In the genomic region with DNA sequence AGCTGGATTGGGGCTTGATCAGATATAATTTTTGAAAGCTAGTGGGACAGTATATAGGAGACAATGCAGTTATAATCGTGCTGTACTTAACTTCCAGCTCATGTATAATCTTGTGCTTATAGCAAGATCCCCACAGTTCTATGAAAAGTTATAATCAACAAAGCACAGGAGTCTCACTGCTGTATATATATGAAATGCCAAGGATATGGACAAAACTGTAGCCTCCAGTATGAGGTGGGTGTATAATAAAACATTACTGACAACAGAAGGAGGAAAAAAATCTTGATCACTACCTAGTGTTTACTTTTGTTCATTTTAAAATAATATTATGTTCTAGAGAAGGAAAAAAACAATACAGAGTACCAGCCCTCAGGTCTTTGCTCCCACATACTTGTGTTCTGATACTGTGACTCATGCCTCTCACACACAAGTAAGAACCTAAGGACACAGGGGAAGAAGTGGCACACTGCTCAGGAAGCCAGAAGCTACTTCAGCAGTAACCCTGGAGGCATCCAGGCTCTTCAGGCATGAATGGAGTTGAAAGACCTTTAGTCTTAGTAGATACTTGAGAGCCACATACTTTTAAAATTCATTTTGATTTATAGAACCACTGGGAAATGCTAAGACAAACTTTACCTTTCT, we compare ENCODE assay signal across 15 cellular contexts.
DNase-seq lines count a peak whose midpoint lies in the region; ATAC-seq, FAIRE-seq and TF ChIP-seq lines count a peak whose summit lies in the region.
"Had no signal": no experiment of that assay in that cellular context is flagged by ENCODE, and none has a peak within 500 bp of the region (broad histone marks: within the 10 kb centered on the region; RNA-seq: fewer than 3 reads in every experiment).

No MANE protein-coding gene starts in this region.

- intact Hi-C loops in PC-9 (cut with micrococcal nuclease; ENCODE audit: unreplicated experiment) (no loop called here), endothelial cell of umbilical vein (cut with micrococcal nuclease) (no loop called here)

- H3K4me2 ChIP-seq in PC-9: peak overlapping the region; percentile 5; the same call in 1 of the 2 replicates
- H3K4me2 ChIP-seq in endothelial cell of umbilical vein (ENCODE audit: insufficient read depth, low read length): peak overlapping the region; percentile 31
- no peak overlapping the region for H3K4me2 ChIP-seq in mesenchymal stem cell (ENCODE audit: low read length, poor library complexity, severe bottlenecking)

- peak; percentile 89 for DNase-seq in DMS79 treated with DMSO at 0.1 percent for 48 hours (lab: John Stamatoyannopoulos, UW)
- peak; percentile 37 to 64 for DNase-seq in PC-9
- DNase-seq in endothelial cell of umbilical vein (ENCODE audit: low read depth, low spot score): peak; percentile 73
- DNase-seq in mesenchymal stem cell: peak; percentile 26
- DNase-seq in activated CD8-positive, alpha-beta memory T cell treated with anti-CD3 and anti-CD28 coated beads, Interleukin-2, amount 10 ng/mL, durations not matched to agents 7 days and 5 days: no peak
- no peak for DNase-seq in 8988T
- DNase-seq in cerebellar nuclear complex (lab: John Stamatoyannopoulos, UW): no peak
- DNase-seq: activated CD4-positive, CD25-positive, alpha-beta regulatory T cell; NCI-H2171; Peyer's patch had no signal

- H3K79me1 ChIP-seq in mesenchymal stem cell (replicated peaks; ENCODE audit: low read length, poor library complexity, severe bottlenecking): peaks cover 2% of the 10 kb centered on the region

- no peaks in the 10 kb centered on the region for H4K20me1 ChIP-seq in PC-9 (ENCODE audit: insufficient read depth)
- no peaks in the 10 kb centered on the region for H4K20me1 ChIP-seq in endothelial cell of umbilical vein (replicated peaks; ENCODE audit: control insufficient read depth, extremely low read depth, insufficient read depth, low read length)

- no peak overlapping the region for H3K14ac ChIP-seq in mesenchymal stem cell (ENCODE audit: low read length in 2 of 2)

- H2BK5ac ChIP-seq in mesenchymal stem cell (ENCODE audit: low read depth, low read length, poor library complexity, severe bottlenecking): no peak overlapping the region

- TF ChIP-seq POLR2A in endothelial cell of umbilical vein (IDR thresholded peaks at IDR 0.05; ENCODE audit: low read depth, low read length): no peak

- H3K23ac ChIP-seq in mesenchymal stem cell (ENCODE audit: low read length in 2 of 2): no peak overlapping the region

- H3K4me1 Mint-ChIP-seq in activated CD8-positive, alpha-beta memory T cell treated with anti-CD3 and anti-CD28 coated beads, Interleukin-2, amount 10 ng/mL, durations not matched to agents 7 days and 5 days: no peaks in the 10 kb centered on the region

- no peak overlapping the region for H2AK5ac ChIP-seq in mesenchymal stem cell (ENCODE audit: low read length, severe bottlenecking)

- H3K9ac ChIP-seq in endothelial cell of umbilical vein (replicated peaks; ENCODE audit: extremely low read depth, insufficient read depth, low read length) (no peak overlapping the region), mesenchymal stem cell (ENCODE audit: low read length) (no peak overlapping the region)

- H2AFZ ChIP-seq in PC-9 (no peak overlapping the region), endothelial cell of umbilical vein (ENCODE audit: low read depth, low read length) (no peak overlapping the region), mesenchymal stem cell (ENCODE audit: low read depth, low read length) (no peak overlapping the region)

- no peak for ATAC-seq in activated CD8-positive, alpha-beta memory T cell treated with anti-CD3 and anti-CD28 coated beads, Interleukin-2, amount 10 ng/mL, durations not matched to agents 7 days and 5 days
- no peak for ATAC-seq in HG03565 (IDR thresholded peaks at IDR 0.05; ENCODE audit: unreplicated experiment)
- ATAC-seq: sciatic nerve had no signal

- no peaks in the 10 kb centered on the region for H3K27me3 Mint-ChIP-seq in activated CD8-positive, alpha-beta memory T cell treated with anti-CD3 and anti-CD28 coated beads, Interleukin-2, amount 10 ng/mL, durations not matched to agents 7 days and 5 days

- no peaks in the 10 kb centered on the region for H3K79me2 ChIP-seq in PC-9 (ENCODE audit: low read depth)
- peaks cover 4% of the 10 kb centered on the region for H3K79me2 ChIP-seq in endothelial cell of umbilical vein (ENCODE audit: control insufficient read depth, insufficient read depth, low read length)

- H3K27me3 ChIP-seq in PC-9 (ENCODE audit: insufficient read depth, low read depth): no peaks in the 10 kb centered on the region
- H3K27me3 ChIP-seq in endothelial cell of umbilical vein (ENCODE audit: control insufficient read depth in 2 of 2, insufficient read depth in 2 of 2, low read length in 2 of 2): no peaks in the 10 kb centered on the region
- H3K27me3 ChIP-seq in mesenchymal stem cell (ENCODE audit: control insufficient read depth in 1 of 2, insufficient read depth in 1 of 2, low read length in 2 of 2): no peaks in the 10 kb centered on the region
- H3K27me3 ChIP-seq: Peyer's patch, upper lobe of left lung had no signal

- no peaks in the 10 kb centered on the region for H3F3A ChIP-seq in PC-9 (ENCODE audit: insufficient read depth, low read depth)

- H4K8ac ChIP-seq in mesenchymal stem cell (ENCODE audit: low read length): no peak overlapping the region

- no peaks in the 10 kb centered on the region for H3K9me3 Mint-ChIP-seq in activated CD8-positive, alpha-beta memory T cell treated with anti-CD3 and anti-CD28 coated beads, Interleukin-2, amount 10 ng/mL, durations not matched to agents 7 days and 5 days (ENCODE audit: low read depth)

- H3K27ac ChIP-seq in PC-9: peak overlapping the region; percentile 25; the same call in 1 of the 2 replicates
- H3K27ac ChIP-seq in endothelial cell of umbilical vein (ENCODE audit: insufficient read depth, low read depth, low read length): peak overlapping the region; percentile 54
- no peak overlapping the region for H3K27ac ChIP-seq in mesenchymal stem cell (ENCODE audit: low read length, poor library complexity, severe bottlenecking)
- H3K27ac ChIP-seq: Peyer's patch, upper lobe of left lung had no signal

- POLR2A ChIA-PET in PC-9 (lab: Charles Lee; ENCODE audit: unreplicated experiment) (no interaction called here), endothelial cell of umbilical vein (lab: Charles Lee) (no interaction called here)

- no peak overlapping the region for H3K4me3 ChIP-seq in PC-9
- no peak overlapping the region for H3K4me3 ChIP-seq in endothelial cell of umbilical vein (replicated peaks in 1 of 3; ENCODE audit: insufficient read depth in 1 of 3, low read depth in 1 of 3, low read length in 3 of 3)
- H3K4me3 ChIP-seq in mesenchymal stem cell (ENCODE audit: insufficient read depth in 1 of 2, low read depth in 1 of 2, low read length in 2 of 2): no peak overlapping the region
- H3K4me3 ChIP-seq: Peyer's patch, upper lobe of left lung had no signal

- H3K36me3 Mint-ChIP-seq in activated CD8-positive, alpha-beta memory T cell treated with anti-CD3 and anti-CD28 coated beads, Interleukin-2, amount 10 ng/mL, durations not matched to agents 7 days and 5 days: no peaks in the 10 kb centered on the region
- H3K36me3 Mint-ChIP-seq: CD14-positive monocyte had no signal

- H4K91ac ChIP-seq in mesenchymal stem cell (ENCODE audit: low read length): no peak overlapping the region

- H3K4me1 ChIP-seq in PC-9 (replicated peaks; ENCODE audit: insufficient read depth): peaks cover 10% of the 10 kb centered on the region; the same call in 1 of the 2 replicates
- H3K4me1 ChIP-seq in endothelial cell of umbilical vein (ENCODE audit: control insufficient read depth, extremely low read depth, insufficient read depth, low read length): peaks cover 43% of the 10 kb centered on the region
- no peaks in the 10 kb centered on the region for H3K4me1 ChIP-seq in mesenchymal stem cell (ENCODE audit: control insufficient read depth, insufficient read depth, low read depth, low read length)
- H3K4me1 ChIP-seq: Peyer's patch, upper lobe of left lung had no signal

- H3K36me3 ChIP-seq in PC-9 (ENCODE audit: low read depth) (no peaks in the 10 kb centered on the region), endothelial cell of umbilical vein (ENCODE audit: control insufficient read depth in 2 of 2, extremely low read depth in 1 of 2, insufficient read depth in 2 of 2, low read length in 2 of 2) (peaks cover 2 to 8% of the 10 kb centered on the region in 2 experiments), mesenchymal stem cell (ENCODE audit: control insufficient read depth in 1 of 2, insufficient read depth in 2 of 2, low read depth in 1 of 2, low read length in 2 of 2) (peaks cover 0 to 3% of the 10 kb centered on the region in 2 experiments)
- H3K36me3 ChIP-seq: Peyer's patch had no signal

- no peak overlapping the region for H3K18ac ChIP-seq in mesenchymal stem cell (ENCODE audit: low read depth in 1 of 2, low read length in 2 of 2)

- H2BK120ac ChIP-seq in mesenchymal stem cell (ENCODE audit: low read depth, low read length): no peak overlapping the region

- H3K9me3 ChIP-seq in PC-9 (ENCODE audit: insufficient read depth, low read depth): no peaks in the 10 kb centered on the region
- H3K9me3 ChIP-seq in endothelial cell of umbilical vein (replicated peaks; ENCODE audit: control insufficient read depth, insufficient read depth, low read length): no peaks in the 10 kb centered on the region
- H3K9me3 ChIP-seq in mesenchymal stem cell (ENCODE audit: control insufficient read depth, low read length): no peaks in the 10 kb centered on the region
- H3K9me3 ChIP-seq: Peyer's patch, upper lobe of left lung had no signal

- TF ChIP-seq CTCF in PC-9 (conservative IDR thresholded peaks at IDR 0.05) (no peak), endothelial cell of umbilical vein (IDR thresholded peaks at IDR 0.05; ENCODE audit: extremely low read depth in 1 of 2, insufficient read depth in 1 of 2, low read depth in 1 of 2, low read length in 2 of 2) (no peak)

- H3K9me1 ChIP-seq in endothelial cell of umbilical vein (replicated peaks; ENCODE audit: control insufficient read depth, extremely low read depth, insufficient read depth, low read length): no peaks in the 10 kb centered on the region

- no peak overlapping the region for H2BK15ac ChIP-seq in mesenchymal stem cell (ENCODE audit: low read depth, poor library complexity, severe bottlenecking)

- FAIRE-seq in endothelial cell of umbilical vein (lab: Jason Lieb, UNC): peak; percentile 92
- FAIRE-seq: colon had no signal

- no peak overlapping the region for H3K27ac Mint-ChIP-seq in activated CD8-positive, alpha-beta memory T cell treated with anti-CD3 and anti-CD28 coated beads, Interleukin-2, amount 10 ng/mL, durations not matched to agents 7 days and 5 days
- H3K27ac Mint-ChIP-seq: CD14-positive monocyte had no signal

- BruUV-seq in PC-9 (replicated peaks; lab: Mats Ljungman, UMichigan) (no TSS peak), endothelial cell of umbilical vein (replicated peaks; lab: Mats Ljungman, UMichigan) (no TSS peak)

- H3K9me2 ChIP-seq in PC-9 (ENCODE audit: insufficient read depth): no peaks in the 10 kb centered on the region

- no peak overlapping the region for H2BK12ac ChIP-seq in mesenchymal stem cell (ENCODE audit: low read length in 2 of 2)

- dilution Hi-C loops in endothelial cell of umbilical vein (cut with MboI; ENCODE audit: extremely low pct_ligation_motif_present, low sequenced_read_pairs): no loop called here

- no CpG with 5 or more reads among the region's 1 CpG for WGBS in mesenchymal stem cell

- no peak overlapping the region for H3K4ac ChIP-seq in mesenchymal stem cell (ENCODE audit: low read depth in 1 of 2, low read length in 2 of 2)

- CTCF ChIA-PET in PC-9 (lab: Charles Lee): no interaction called here
- CTCF ChIA-PET in endothelial cell of umbilical vein (lab: Charles Lee): interaction anchor here (0.9 to 2.3 kb wide), 2 partner anchors 10 to 27 kb away, joined by 3 to 12 read pairs; no protein-coding TSS in a partner anchor
- CTCF ChIA-PET in activated CD8-positive, alpha-beta memory T cell treated with anti-CD3 and anti-CD28 coated beads, Interleukin-2, amount 10 ng/mL, durations not matched to agents 7 days and 5 days (lab: Charles Lee): no interaction called here

- H3K4me3 Mint-ChIP-seq in activated CD8-positive, alpha-beta memory T cell treated with anti-CD3 and anti-CD28 coated beads, Interleukin-2, amount 10 ng/mL, durations not matched to agents 7 days and 5 days: no peak overlapping the region
- H3K4me3 Mint-ChIP-seq: CD14-positive monocyte had no signal

Comparison
In these comparisons a context has a peak if more than half of its experiments do, and no peak if none do; other contexts are left out.
1. DNase-seq: peak in DMS79 treated with DMSO at 0.1 percent for 48 hours (single experiment), PC-9 (2 of 2), endothelial cell of umbilical vein (single experiment) and mesenchymal stem cell (single experiment); none in activated CD8-positive, alpha-beta memory T cell treated with anti-CD3 and anti-CD28 coated beads, Interleukin-2, amount 10 ng/mL, durations not matched to agents 7 days and 5 days (single experiment), 8988T (single experiment) and cerebellar nuclear complex (0 of 2).